ENCODE assay signal across 13 cellular contexts in the genomic region with DNA sequence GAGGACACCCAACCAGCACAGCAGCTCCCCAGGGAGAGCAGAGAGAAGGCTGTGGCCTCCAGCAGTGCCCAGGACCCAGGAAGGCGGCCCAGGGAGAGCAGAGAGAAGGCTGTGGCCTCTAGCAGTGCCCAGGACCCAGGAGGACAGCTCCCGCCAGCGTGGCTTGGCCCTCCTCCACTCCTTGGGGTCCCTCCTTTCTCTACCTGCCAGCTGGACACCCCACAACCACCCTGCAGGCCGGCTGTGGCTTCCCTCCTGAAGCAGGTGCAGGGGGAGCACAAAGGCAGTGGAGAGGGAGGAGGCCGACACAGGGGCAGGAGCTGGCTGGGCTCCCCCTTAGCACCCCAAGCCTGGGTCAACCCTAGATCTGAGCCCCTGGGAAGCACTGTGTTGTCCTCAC.
"Had no signal": no experiment of that assay in that cellular context is flagged by ENCODE, and none has a peak within 500 bp of the region (broad histone marks: within the 10 kb centered on the region; RNA-seq: fewer than 3 reads in every experiment).

No MANE protein-coding gene starts in this region.

- H3K27ac ChIP-seq: cardiac muscle cell, left ventricle myocardium inferior, ovary, tibial artery had no signal

- DNase-seq: activated CD4-positive, alpha-beta T cell treated with anti-CD3 and anti-CD28 coated beads for 48 hours; activated CD8-positive, alpha-beta memory T cell treated with anti-CD3 and anti-CD28 coated beads, Interleukin-2, amount 50 U/mL, for 48 hours; activated CD8-positive, alpha-beta T cell treated with anti-CD3 and anti-CD28 coated beads, Interleukin-2, amount 10 ng/mL, durations not matched to agents 7 days and 5 days; activated naive CD4-positive, alpha-beta T cell; activated naive CD8-positive, alpha-beta T cell treated with anti-CD3 and anti-CD28 coated beads, Interleukin-2, amount 50 U/mL, for 24 hours; hypothalamus; left ventricle myocardium inferior; retina; T-helper 1 cell; tibial artery had no signal

- H3K27me3 ChIP-seq: ovary, tibial artery had no signal

- H3K9me3 ChIP-seq: left ventricle myocardium inferior, ovary, tibial artery had no signal

- H3K4me3 ChIP-seq: cardiac muscle cell, left ventricle myocardium inferior, ovary, skin epidermis, tibial artery had no signal

- H3K36me3 ChIP-seq: ovary had no signal

- H3K4me1 ChIP-seq: left ventricle myocardium inferior had no signal

- ATAC-seq: activated CD8-positive, alpha-beta T cell treated with anti-CD3 and anti-CD28 coated beads, Interleukin-2, amount 10 ng/mL, durations not matched to agents 7 days and 5 days; activated naive CD8-positive, alpha-beta T cell treated with anti-CD3 and anti-CD28 coated beads, Interleukin-2, amount 50 U/mL, for 24 hours had no signal
